In genomic region chr16:76246587-76246986, GRCh38 we compare ENCODE assay signal across 9 cellular contexts. TPM values are rescaled to one million over a fixed set of nuclear protein-coding genes. Genes with fewer than 3 reads are reported as not detected.
"Had no signal": no experiment of that assay in that cellular context is flagged by ENCODE, and none has a peak within 500 bp of the region (broad histone marks: within the 10 kb centered on the region; RNA-seq: fewer than 3 reads in every experiment).

No MANE protein-coding gene starts in this region.

- FAIRE-seq: G401.6, GM12878, GM12891, GM12892, GM18507, GM19239 had no signal

- ATAC-seq: GM12878 had no signal

- DNase-seq: GDM1, GF-D8 had no signal

- H3K4me3 ChIP-seq: GM12878 had no signal

RNA-seq across cellular contexts. Expression of gene CNTNAP4, which starts 30.6 kb away (rescaled TPM):
- total RNA-seq: G401 had no signal
